22 cellular contexts compared by ENCODE assay signal in genomic region chr12:29589852-29590251, GRCh38.
"Had no signal": no experiment of that assay in that cellular context is flagged by ENCODE, and none has a peak within 500 bp of the region (broad histone marks: within the 10 kb centered on the region; RNA-seq: fewer than 3 reads in every experiment).

No MANE protein-coding gene starts in this region.

- H3K4me1 Mint-ChIP-seq: activated CD4-positive, alpha-beta T cell treated with anti-CD3 and anti-CD28 coated beads, Interleukin-2, amount 10 ng/mL, durations not matched to agents 24 days and 14 days; activated naive CD8-positive, alpha-beta T cell treated with anti-CD3 and anti-CD28 coated beads, Interleukin-2, amount 10 ng/mL, durations not matched to agents 7 days and 5 days; activated T-helper 17 cell treated with anti-CD3 and anti-CD28 coated beads, Interleukin-2, amount 50 U/mL, for 72 hours; immature natural killer cell; T-cell had no signal

- H3K4me3 Mint-ChIP-seq: activated CD4-positive, alpha-beta T cell treated with anti-CD3 and anti-CD28 coated beads, Interleukin-2, amount 10 ng/mL, durations not matched to agents 24 days and 14 days; activated CD8-positive, alpha-beta T cell treated with anti-CD3 and anti-CD28 coated beads for 36 hours; activated naive CD8-positive, alpha-beta T cell treated with anti-CD3 and anti-CD28 coated beads, Interleukin-2, amount 10 ng/mL, durations not matched to agents 7 days and 5 days; activated T-helper 17 cell treated with anti-CD3 and anti-CD28 coated beads, Interleukin-2, amount 50 U/mL, for 72 hours; immature natural killer cell; mesothelial cell of epicardium; nephron progenitor cell; T-cell had no signal

- H3K27ac Mint-ChIP-seq: activated CD4-positive, alpha-beta T cell treated with anti-CD3 and anti-CD28 coated beads, Interleukin-2, amount 10 ng/mL, durations not matched to agents 24 days and 14 days; activated CD8-positive, alpha-beta T cell treated with anti-CD3 and anti-CD28 coated beads for 36 hours; activated naive CD8-positive, alpha-beta T cell treated with anti-CD3 and anti-CD28 coated beads, Interleukin-2, amount 10 ng/mL, durations not matched to agents 7 days and 5 days; activated T-helper 17 cell treated with anti-CD3 and anti-CD28 coated beads, Interleukin-2, amount 50 U/mL, for 72 hours; immature natural killer cell; mesothelial cell of epicardium; T-cell had no signal

- H3K4me3 ChIP-seq: colonic mucosa, heart right ventricle, lung, prostate gland, right atrium auricular region, thyroid gland had no signal

- DNase-seq: activated CD4-positive, alpha-beta T cell treated with anti-CD3 and anti-CD28 coated beads, Interleukin-2, amount 10 ng/mL, durations not matched to agents 24 days and 14 days; activated CD8-positive, alpha-beta T cell treated with anti-CD3 and anti-CD28 coated beads for 36 hours; activated naive CD4-positive, alpha-beta T cell; activated naive CD8-positive, alpha-beta T cell treated with anti-CD3 and anti-CD28 coated beads, Interleukin-2, amount 10 ng/mL, durations not matched to agents 7 days and 5 days; activated T-cell treated with anti-CD3 and anti-CD28 coated beads, Interleukin-2, amount 50 U/mL, for 1 hour; brain microvascular endothelial cell; central memory CD4-positive, alpha-beta T cell; colonic mucosa; heart right ventricle; immature natural killer cell; nephron progenitor cell; nucleus accumbens; stimulated activated CD4-positive, alpha-beta T cell treated with anti-CD3 and anti-CD28 coated beads, Interleukin-2, amount 100 ng/mL, for 24 hours; stimulated activated naive CD4-positive, alpha-beta T cell treated with Interleukin-2 at 50 U/mL for 16 hours; T-cell; T-helper 9 cell; thyroid gland had no signal

- H3K27ac ChIP-seq: brain microvascular endothelial cell, colonic mucosa, heart right ventricle, prostate gland, right atrium auricular region, thyroid gland had no signal

- H3K4me1 ChIP-seq: colonic mucosa, prostate gland, right atrium auricular region had no signal

- H3K36me3 ChIP-seq: brain microvascular endothelial cell, colonic mucosa, prostate gland, right atrium auricular region, thyroid gland had no signal

- H3K9me3 ChIP-seq: colonic mucosa, prostate gland, right atrium auricular region, thyroid gland had no signal

- H3K9me3 Mint-ChIP-seq: activated CD4-positive, alpha-beta T cell treated with anti-CD3 and anti-CD28 coated beads, Interleukin-2, amount 10 ng/mL, durations not matched to agents 24 days and 14 days; activated CD8-positive, alpha-beta T cell treated with anti-CD3 and anti-CD28 coated beads for 36 hours; activated naive CD8-positive, alpha-beta T cell treated with anti-CD3 and anti-CD28 coated beads, Interleukin-2, amount 10 ng/mL, durations not matched to agents 7 days and 5 days; activated T-helper 17 cell treated with anti-CD3 and anti-CD28 coated beads, Interleukin-2, amount 50 U/mL, for 72 hours; immature natural killer cell; mesothelial cell of epicardium; nephron progenitor cell; T-cell had no signal

- H3K27me3 ChIP-seq: brain microvascular endothelial cell, colonic mucosa, heart right ventricle, right atrium auricular region, thyroid gland had no signal

- H3K36me3 Mint-ChIP-seq: activated naive CD8-positive, alpha-beta T cell treated with anti-CD3 and anti-CD28 coated beads, Interleukin-2, amount 10 ng/mL, durations not matched to agents 7 days and 5 days; immature natural killer cell; mesothelial cell of epicardium; T-cell had no signal

- ATAC-seq: activated CD8-positive, alpha-beta T cell treated with anti-CD3 and anti-CD28 coated beads for 36 hours; activated T-helper 17 cell treated with anti-CD3 and anti-CD28 coated beads, Interleukin-2, amount 50 U/mL, for 72 hours; heart right ventricle; T-cell had no signal
